21 cellular contexts compared by ENCODE assay signal in the genomic region with DNA sequence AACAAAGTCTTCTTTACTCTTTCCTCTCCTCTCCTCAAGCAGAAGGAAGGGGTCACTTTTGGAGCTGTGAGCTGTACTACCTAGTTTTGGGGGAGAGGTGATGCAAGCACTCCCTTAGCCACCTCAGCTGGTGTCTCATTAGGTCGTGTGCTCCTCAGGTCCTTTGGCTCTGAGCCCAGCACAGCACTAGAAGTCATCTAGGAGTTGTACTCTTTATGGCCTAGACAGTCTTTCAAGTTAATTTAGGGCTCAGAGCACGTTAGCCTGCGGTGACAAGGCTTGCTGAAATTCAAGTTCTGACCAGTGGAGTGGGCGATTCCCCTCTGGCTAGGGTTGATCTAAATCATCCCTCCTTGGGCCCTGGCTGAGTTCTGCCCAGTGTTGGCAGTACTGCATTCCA. TPM values are rescaled to one million over a fixed set of nuclear protein-coding genes. Genes with fewer than 3 reads are reported as not detected.
DNase-seq lines count a peak whose midpoint lies in the region; ATAC-seq lines count a peak whose summit lies in the region.
"Had no signal": no experiment of that assay in that cellular context is flagged by ENCODE, and none has a peak within 500 bp of the region (broad histone marks: within the 10 kb centered on the region; RNA-seq: fewer than 3 reads in every experiment).

No MANE protein-coding gene starts in this region.

- ATAC-seq in esophagus mucosa (peak; percentile 84), GM19328 (IDR thresholded peaks at IDR 0.05; ENCODE audit: unreplicated experiment) (no peak)
- ATAC-seq: Panc1; stimulated activated naive CD8-positive, alpha-beta T cell treated with anti-CD3 and anti-CD28 coated beads, Interleukin-15, amount 100 ng/mL, for 72 hours; WTC11 had no signal

- peak; percentile 5 for DNase-seq in NCI-H1105 treated with DMSO at 0.1 percent for 48 hours (lab: John Stamatoyannopoulos, UW)
- DNase-seq in NCI-H1105 (lab: John Stamatoyannopoulos, UW), result no peak
- DNase-seq in RPMI8226, result peak; percentile 34
- DNase-seq in renal cortical epithelial cell (ENCODE audit: low read depth), result peak; percentile 68
- no peak for DNase-seq in SHP77 treated with DMSO at 0.1 percent for 48 hours (lab: John Stamatoyannopoulos, UW)
- DNase-seq in activated gamma-delta T cell (lab: John Stamatoyannopoulos, UW), result no peak
- DNase-seq: activated CD8-positive, alpha-beta memory T cell treated with anti-CD3 and anti-CD28 coated beads, Interleukin-2, amount 50 U/mL, for 4 hours; activated naive CD4-positive, alpha-beta T cell treated with anti-CD3 and anti-CD28 coated beads, Interleukin-2, amount 50 U/mL, for 16 hours; CD4-positive, alpha-beta T cell; endodermal cell; glutamatergic neuron; lower lobe of right lung; NCI-H1694; NCI-H2171; NCI-H510A; stimulated activated CD8-positive, alpha-beta memory T cell treated with anti-CD3 and anti-CD28 coated beads, Interleukin-4, amount 100 ng/mL, for 48 hours; stimulated activated naive CD8-positive, alpha-beta T cell treated with anti-CD3 and anti-CD28 coated beads, Interleukin-15, amount 100 ng/mL, for 72 hours had no signal

RNA-seq across cellular contexts. Expression of gene WDR26, which starts 48.0 kb away (rescaled TPM):
- total RNA-seq in esophagus mucosa, result 52.9 TPM
- total RNA-seq in renal cortical epithelial cell, result 57.5 and 150 TPM in 2 replicates

Comparison
In these comparisons a context has a peak if more than half of its experiments do, and no peak if none do; other contexts are left out.
1. DNase-seq: peak in NCI-H1105 treated with DMSO at 0.1 percent for 48 hours (single experiment), RPMI8226 (single experiment) and renal cortical epithelial cell (single experiment); none in NCI-H1105 (single experiment), SHP77 treated with DMSO at 0.1 percent for 48 hours (single experiment) and activated gamma-delta T cell (single experiment).